ENCODE assay signal across 14 cellular contexts in the genomic region with DNA sequence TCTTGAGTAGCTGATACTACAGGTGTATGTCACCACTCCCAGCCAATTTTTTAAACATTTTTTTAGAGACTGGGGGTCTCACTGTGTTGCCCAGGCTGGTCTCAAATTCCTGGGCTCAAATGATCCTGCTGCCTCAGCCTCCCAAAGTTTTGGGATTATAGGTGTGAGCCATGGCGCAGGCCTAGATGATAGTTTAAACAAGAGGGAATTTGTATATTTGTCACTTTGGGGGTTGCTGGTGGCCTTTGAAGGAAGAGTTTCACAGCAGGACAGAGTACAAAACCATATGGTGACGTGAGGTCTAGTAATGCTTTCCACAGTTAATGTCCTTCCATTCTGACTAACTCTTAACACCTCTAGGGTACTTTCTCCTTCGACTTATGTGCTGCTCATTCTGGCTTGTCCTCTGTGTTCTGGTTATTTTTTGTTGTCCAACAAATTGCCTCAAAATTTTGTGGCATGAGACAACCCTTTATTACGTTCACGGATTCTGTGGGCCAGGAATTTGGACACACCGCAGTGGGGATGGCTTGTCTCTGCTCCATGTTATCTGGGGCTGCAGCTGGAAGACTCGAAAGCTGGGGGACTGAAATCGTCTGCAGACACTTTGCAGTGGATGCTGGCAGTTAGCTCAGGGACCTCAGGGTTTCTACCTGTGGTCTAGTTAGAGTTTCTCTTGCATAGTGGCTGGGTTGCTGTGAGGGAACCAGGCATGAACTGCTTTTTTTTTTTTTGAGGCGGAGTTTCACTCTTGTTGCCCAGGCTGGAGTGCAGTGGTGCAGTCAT. TPM values are rescaled to one million over a fixed set of nuclear protein-coding genes. Genes with fewer than 3 reads are reported as not detected.
A peak's percentile ranks its signal among the peaks of the same experiment; 100 is the strongest.
DNase-seq lines count a peak whose midpoint lies in the region; ATAC-seq lines count a peak whose summit lies in the region.
"Had no signal": no experiment of that assay in that cellular context is flagged by ENCODE, and none has a peak within 500 bp of the region (broad histone marks: within the 10 kb centered on the region; RNA-seq: fewer than 3 reads in every experiment).

No MANE protein-coding gene starts in this region.

- H3K27me3 Mint-ChIP-seq in activated CD8-positive, alpha-beta memory T cell treated with anti-CD3 and anti-CD28 coated beads, Interleukin-2, amount 10 ng/mL, durations not matched to agents 7 days and 5 days: no peaks in the 10 kb centered on the region

- H3K4me2 ChIP-seq in BLaER1 treated with 17β-estradiol and CSF1 and Interleukin-3, amounts not matched to agents 10 nM and 100 nM: peak overlapping the region; percentile 82 to 97 (median 92)
- H3K4me2 ChIP-seq: KMS-11 had no signal

- H3K4me1 ChIP-seq in BLaER1 treated with 17β-estradiol and CSF1 and Interleukin-3, amounts not matched to agents 10 nM and 100 nM: peaks cover 51 to 94% (median 70%) of the 10 kb centered on the region in 10 experiments
- H3K4me1 ChIP-seq in HAP-1: peaks cover 34% of the 10 kb centered on the region

- H3K4me1 Mint-ChIP-seq in activated CD8-positive, alpha-beta memory T cell treated with anti-CD3 and anti-CD28 coated beads, Interleukin-2, amount 10 ng/mL, durations not matched to agents 7 days and 5 days: peaks cover 70% of the 10 kb centered on the region

- no peaks in the 10 kb centered on the region for H3K36me3 ChIP-seq in BLaER1 treated with 17β-estradiol and CSF1 and Interleukin-3, amounts not matched to agents 10 nM and 100 nM
- H3K36me3 ChIP-seq in HAP-1 (replicated peaks): no peaks in the 10 kb centered on the region
- H3K36me3 ChIP-seq: thoracic aorta had no signal

- in situ Hi-C loops in HAP-1 (cut with MboI; ENCODE audit: low sequenced_read_pairs): no loop called here

- CTCF ChIA-PET in activated CD8-positive, alpha-beta memory T cell treated with anti-CD3 and anti-CD28 coated beads, Interleukin-2, amount 10 ng/mL, durations not matched to agents 7 days and 5 days (lab: Charles Lee): interaction anchor here (0.8 to 5.3 kb wide), 9 partner anchors 12 to 148 kb away, joined by 3 to 30 read pairs (median 4); partner anchors contain the start of genes FLOT1 and IER3

- peaks cover 0 to 7% (median 5%) of the 10 kb centered on the region in 11 experiments; a peak in 9 of 22 replicates for H3K9me3 ChIP-seq in BLaER1 treated with 17β-estradiol and CSF1 and Interleukin-3, amounts not matched to agents 10 nM and 100 nM (replicated peaks in 1 of 11)
- H3K9me3 ChIP-seq in HAP-1: no peaks in the 10 kb centered on the region
- H3K9me3 ChIP-seq: thoracic aorta had no signal

- ATAC-seq in GM19023 (IDR thresholded peaks at IDR 0.05; ENCODE audit: unreplicated experiment) (peak; percentile 64), HG02852 (IDR thresholded peaks at IDR 0.05; ENCODE audit: unreplicated experiment) (peak; percentile 67)
- ATAC-seq in activated CD8-positive, alpha-beta memory T cell treated with anti-CD3 and anti-CD28 coated beads, Interleukin-2, amount 10 ng/mL, durations not matched to agents 7 days and 5 days: peak; percentile 56
- ATAC-seq: CD8-positive, alpha-beta T cell had no signal

- peak overlapping the region in 4 of 11 experiments; percentile 27 to 87 (median 56); a peak in 10 of 22 replicates for H3K9ac ChIP-seq in BLaER1 treated with 17β-estradiol and CSF1 and Interleukin-3, amounts not matched to agents 10 nM and 100 nM
- H3K9ac ChIP-seq: KMS-11 had no signal

- H3K36me3 Mint-ChIP-seq in activated CD8-positive, alpha-beta memory T cell treated with anti-CD3 and anti-CD28 coated beads, Interleukin-2, amount 10 ng/mL, durations not matched to agents 7 days and 5 days: peaks cover 3% of the 10 kb centered on the region
- H3K36me3 Mint-ChIP-seq: CD8-positive, alpha-beta T cell; memory B cell had no signal

- H4K20me1 ChIP-seq in BLaER1 treated with 17β-estradiol and CSF1 and Interleukin-3, amounts not matched to agents 10 nM and 100 nM: no peaks in the 10 kb centered on the region

- H3K27ac Mint-ChIP-seq in activated CD8-positive, alpha-beta memory T cell treated with anti-CD3 and anti-CD28 coated beads, Interleukin-2, amount 10 ng/mL, durations not matched to agents 7 days and 5 days: peak overlapping the region; percentile 93
- H3K27ac Mint-ChIP-seq: CD8-positive, alpha-beta T cell; memory B cell had no signal

- H3K9me3 Mint-ChIP-seq in activated CD8-positive, alpha-beta memory T cell treated with anti-CD3 and anti-CD28 coated beads, Interleukin-2, amount 10 ng/mL, durations not matched to agents 7 days and 5 days (ENCODE audit: low read depth): no peaks in the 10 kb centered on the region
- H3K9me3 Mint-ChIP-seq: CD8-positive, alpha-beta T cell; memory B cell had no signal

- DNase-seq in activated CD8-positive, alpha-beta memory T cell treated with anti-CD3 and anti-CD28 coated beads, Interleukin-2, amount 10 ng/mL, durations not matched to agents 7 days and 5 days: peak; percentile 66
- DNase-seq in occipital lobe (lab: John Stamatoyannopoulos, UW) (no peak), NCI-H774 (lab: John Stamatoyannopoulos, UW) (no peak), DMS 273 treated with DMSO at 0.1 percent for 48 hours (lab: John Stamatoyannopoulos, UW) (no peak), HAP-1 (ENCODE audit: low spot score in 2 of 2) (no peak)
- DNase-seq: CD8-positive, alpha-beta T cell; NCI-H748 treated with DMSO at 0.1 percent for 48 hours; stimulated activated CD4-positive, alpha-beta T cell treated with anti-CD3 and anti-CD28 coated beads, Interleukin-12 subunit alpha, Interleukin-12 subunit beta, amount 100 ng/mL, for 4 hours had no signal

- peak overlapping the region in 10 of 11 experiments; percentile 90 to 97 (median 94); a peak in 20 of 22 replicates for H3K27ac ChIP-seq in BLaER1 treated with 17β-estradiol and CSF1 and Interleukin-3, amounts not matched to agents 10 nM and 100 nM
- H3K27ac ChIP-seq: KMS-11, thoracic aorta had no signal

- H3K4me3 ChIP-seq in BLaER1 treated with 17β-estradiol and CSF1 and Interleukin-3, amounts not matched to agents 10 nM and 100 nM: no peak overlapping the region
- H3K4me3 ChIP-seq in HAP-1: no peak overlapping the region
- H3K4me3 ChIP-seq: thoracic aorta had no signal

- no peak overlapping the region for H3K4me3 Mint-ChIP-seq in activated CD8-positive, alpha-beta memory T cell treated with anti-CD3 and anti-CD28 coated beads, Interleukin-2, amount 10 ng/mL, durations not matched to agents 7 days and 5 days
- H3K4me3 Mint-ChIP-seq: memory B cell had no signal

- no peaks in the 10 kb centered on the region for H3K27me3 ChIP-seq in BLaER1 treated with 17β-estradiol and CSF1 and Interleukin-3, amounts not matched to agents 10 nM and 100 nM
- no peaks in the 10 kb centered on the region for H3K27me3 ChIP-seq in HAP-1 (ENCODE audit: low read depth)

RNA-seq across cellular contexts. Expression of gene IER3, which starts 23.0 kb away (rescaled TPM):
- 10 to 100 TPM in 1 of 2 experiments, 1 to 10 TPM in 1; 10.0 to 62.7 TPM for total RNA-seq in activated CD8-positive, alpha-beta memory T cell treated with anti-CD3 and anti-CD28 coated beads, Interleukin-2, amount 10 ng/mL, durations not matched to agents 7 days and 5 days
- 3.0 TPM for total RNA-seq in occipital lobe

RNA-seq across cellular contexts. Expression of gene FLOT1, which starts 24.9 kb away (rescaled TPM):
- 100 to 1,000 TPM; 165 to 184 TPM for total RNA-seq in activated CD8-positive, alpha-beta memory T cell treated with anti-CD3 and anti-CD28 coated beads, Interleukin-2, amount 10 ng/mL, durations not matched to agents 7 days and 5 days
- 43.4 TPM for total RNA-seq in occipital lobe

RNA-seq across cellular contexts. Expression of gene TUBB, which starts 47.2 kb away (rescaled TPM):
- total RNA-seq in activated CD8-positive, alpha-beta memory T cell treated with anti-CD3 and anti-CD28 coated beads, Interleukin-2, amount 10 ng/mL, durations not matched to agents 7 days and 5 days: 1,000 to 10,000 TPM; 1,499 to 1,522 TPM
- 1,190 TPM for total RNA-seq in occipital lobe

RNA-seq across cellular contexts. Expression of gene MDC1, which starts 50.3 kb away (rescaled TPM):
- 10 to 100 TPM; 67.4 to 83.9 TPM for total RNA-seq in activated CD8-positive, alpha-beta memory T cell treated with anti-CD3 and anti-CD28 coated beads, Interleukin-2, amount 10 ng/mL, durations not matched to agents 7 days and 5 days
- total RNA-seq in occipital lobe: 12.5 TPM
